Comparison of ENCODE assay signal across 13 cellular contexts in genomic region chr14:93150227-93151206, GRCh38. TPM values are rescaled to one million over a fixed set of nuclear protein-coding genes. Genes with fewer than 3 reads are reported as not detected.
DNase-seq lines count a peak whose midpoint lies in the region; TF ChIP-seq lines count a peak whose summit lies in the region.
"Had no signal": no experiment of that assay in that cellular context is flagged by ENCODE, and none has a peak within 500 bp of the region (broad histone marks: within the 10 kb centered on the region; RNA-seq: fewer than 3 reads in every experiment).

No MANE protein-coding gene starts in this region.

- POLR2A ChIA-PET in Caco-2 (lab: Charles Lee): no interaction called here

- in situ Hi-C loops in KBM-7 (cut with MboI; ENCODE audit: low pct_unique_long_range_greater_than_20kb, low sequenced_read_pairs): no loop called here

- peak overlapping the region; percentile 70 for H3K4me3 Mint-ChIP-seq in Caco-2 (ENCODE audit: unreplicated experiment)
- peak overlapping the region; percentile 50 for H3K4me3 Mint-ChIP-seq in neural progenitor cell
- H3K4me3 Mint-ChIP-seq in HFFc6: no peak overlapping the region

- H2AFZ ChIP-seq in MM.1S (ENCODE audit: low read length) (no peak overlapping the region), neural progenitor cell (replicated peaks) (peak overlapping the region; percentile 63)

- H3F3A ChIP-seq in MM.1S (ENCODE audit: insufficient read depth, low read length) (no peaks in the 10 kb centered on the region), neural progenitor cell (ENCODE audit: low read depth) (peaks cover 6% of the 10 kb centered on the region)

- H3K4me1 ChIP-seq in Caco-2 (peaks cover 31% of the 10 kb centered on the region), MM.1S (ENCODE audit: low read length) (no peaks in the 10 kb centered on the region), endocrine pancreas (ENCODE audit: control insufficient read depth, insufficient read depth, low read length) (no peaks in the 10 kb centered on the region), neural progenitor cell (peaks cover 18% of the 10 kb centered on the region), ovary (ENCODE audit: insufficient read depth) (peaks cover 6% of the 10 kb centered on the region)

- TF ChIP-seq CTCF in Caco-2 (IDR thresholded peaks at IDR 0.05; ENCODE audit: insufficient read depth in 1 of 2, low read depth in 1 of 2, low read length in 1 of 2, severe bottlenecking in 1 of 2, unreplicated experiment in 1 of 2) (no peak), MM.1S (IDR thresholded peaks at IDR 0.05; ENCODE audit: low read length) (no peak), neural progenitor cell (IDR thresholded peaks at IDR 0.05) (no peak), ovary (IDR thresholded peaks at IDR 0.05) (no peak), HFFc6 (IDR thresholded peaks at IDR 0.05) (no peak)

- no peaks in the 10 kb centered on the region for H4K20me1 ChIP-seq in MM.1S (ENCODE audit: insufficient read depth, low read length)
- no peaks in the 10 kb centered on the region for H4K20me1 ChIP-seq in neural progenitor cell (ENCODE audit: low read depth)

- CTCF ChIA-PET in Caco-2 (lab: Charles Lee): interaction anchor here (0.5 kb wide), 1 partner anchor 627 kb away, joined by 3 read pairs; no protein-coding TSS in a partner anchor

- BruUV-seq in Caco-2 (replicated peaks; lab: Mats Ljungman, UMichigan): no TSS peak

- 48 to 58% (median 57%) methylated on average over 16 of the region's 16 CpGs for whole genome bisulfite sequencing in ovary, 3 donors

- H3K9ac ChIP-seq in MM.1S (ENCODE audit: low read length): no peak overlapping the region
- H3K9ac ChIP-seq in endocrine pancreas (ENCODE audit: control insufficient read depth, insufficient read depth, low read length): peak overlapping the region; percentile 26
- no peak overlapping the region for H3K9ac ChIP-seq in neural progenitor cell

- H3K9me3 ChIP-seq in Caco-2 (no peaks in the 10 kb centered on the region), MM.1S (replicated peaks; ENCODE audit: insufficient read depth, low read length) (no peaks in the 10 kb centered on the region), endocrine pancreas (ENCODE audit: control insufficient read depth, low read length) (no peaks in the 10 kb centered on the region), neural progenitor cell (ENCODE audit: low read depth) (no peaks in the 10 kb centered on the region), ovary (no peaks in the 10 kb centered on the region)

- no peak overlapping the region for H3K27ac ChIP-seq in MM.1S (ENCODE audit: low read length)
- H3K27ac ChIP-seq in neural progenitor cell: no peak overlapping the region
- peak overlapping the region in 1 of 2 donors; percentile 55 for H3K27ac ChIP-seq in ovary
- H3K27ac ChIP-seq: HL-60 had no signal

- TF ChIP-seq EP300 in ovary (IDR thresholded peaks at IDR 0.05): no peak

- no peaks in the 10 kb centered on the region for H3K79me2 ChIP-seq in MM.1S (ENCODE audit: low read length)
- H3K79me2 ChIP-seq in neural progenitor cell (ENCODE audit: low read depth): no peaks in the 10 kb centered on the region

- H3K4me3 ChIP-seq in Caco-2 (ENCODE audit: low read depth, low read length): peak overlapping the region; percentile 1; the same call in 1 of the 2 replicates
- no peak overlapping the region for H3K4me3 ChIP-seq in MM.1S (ENCODE audit: low read length)
- H3K4me3 ChIP-seq in endocrine pancreas (ENCODE audit: control insufficient read depth, insufficient read depth, low read length): no peak overlapping the region
- H3K4me3 ChIP-seq in neural progenitor cell: no peak overlapping the region
- no peak overlapping the region for H3K4me3 ChIP-seq in ovary

- H3K9me3 Mint-ChIP-seq in Caco-2 (ENCODE audit: unreplicated experiment): no peaks in the 10 kb centered on the region
- H3K9me3 Mint-ChIP-seq in neural progenitor cell: no peaks in the 10 kb centered on the region
- H3K9me3 Mint-ChIP-seq in HFFc6: no peaks in the 10 kb centered on the region

- H3K4me1 Mint-ChIP-seq in Caco-2 (ENCODE audit: low read depth, unreplicated experiment) (peaks cover 12% of the 10 kb centered on the region), neural progenitor cell (peaks cover 21% of the 10 kb centered on the region), HFFc6 (ENCODE audit: low read depth) (peaks cover 18% of the 10 kb centered on the region)

- H3K36me3 ChIP-seq in Caco-2 (ENCODE audit: control insufficient read depth, insufficient read depth, low read length) (no peaks in the 10 kb centered on the region), MM.1S (replicated peaks; ENCODE audit: insufficient read depth, low read length) (no peaks in the 10 kb centered on the region), endocrine pancreas (ENCODE audit: control insufficient read depth, insufficient read depth, low read length) (no peaks in the 10 kb centered on the region), neural progenitor cell (no peaks in the 10 kb centered on the region), ovary (no peaks in the 10 kb centered on the region)

- H3K27ac Mint-ChIP-seq in Caco-2 (ENCODE audit: unreplicated experiment) (peak overlapping the region; percentile 21), neural progenitor cell (peak overlapping the region; percentile 78), HFFc6 (no peak overlapping the region)

- intact Hi-C loops in Caco-2 (cut with micrococcal nuclease; ENCODE audit: unreplicated experiment): no loop called here
- intact Hi-C loops in ovary (cut with DNase I): no loop called here

- no peaks in the 10 kb centered on the region for H3K27me3 ChIP-seq in Caco-2 (replicated peaks; ENCODE audit: control insufficient read depth, insufficient read depth, low read length)
- no peaks in the 10 kb centered on the region for H3K27me3 ChIP-seq in MM.1S (replicated peaks; ENCODE audit: insufficient read depth, low read length)
- H3K27me3 ChIP-seq in endocrine pancreas (ENCODE audit: control insufficient read depth, insufficient read depth, low read length): no peaks in the 10 kb centered on the region
- H3K27me3 ChIP-seq in neural progenitor cell: no peaks in the 10 kb centered on the region
- H3K27me3 ChIP-seq in ovary: no peaks in the 10 kb centered on the region

- 0 out of 2 replicates have a peak overlapping the region, but pooled peaks have one; percentile 24 for H3K4me2 ChIP-seq in MM.1S (ENCODE audit: low read depth, low read length)
- peak overlapping the region; percentile 23 for H3K4me2 ChIP-seq in neural progenitor cell

- H3K27me3 Mint-ChIP-seq in Caco-2 (ENCODE audit: insufficient read depth, unreplicated experiment) (no peaks in the 10 kb centered on the region), neural progenitor cell (ENCODE audit: insufficient read depth, low read depth) (no peaks in the 10 kb centered on the region), HFFc6 (ENCODE audit: insufficient read depth) (peaks cover 14% of the 10 kb centered on the region)

- H3K9me2 ChIP-seq in MM.1S (replicated peaks; ENCODE audit: insufficient read depth, low read length): no peaks in the 10 kb centered on the region

- no peak for TF ChIP-seq POLR2A in ovary (IDR thresholded peaks at IDR 0.05)

- DNase-seq in Caco-2 (peak; percentile 63 to 78), MM.1S (no peak), neural progenitor cell (ENCODE audit: low spot score) (peak; percentile 64), ovary (no peak), KBM-7 (no peak), HFFc6 (no peak)
- no peak for DNase-seq in stimulated activated CD8-positive, alpha-beta memory T cell treated with anti-CD3 and anti-CD28 coated beads, Interleukin-4, amount 100 ng/mL, for 48 hours
- DNase-seq: amniotic stem cell; erythroblast; NCI-H1105; stimulated activated CD4-positive, alpha-beta T cell treated with anti-CD3 and anti-CD28 coated beads, Interleukin-2, amount 100 ng/mL, for 48 hours had no signal

- peaks cover 6% of the 10 kb centered on the region for H3K36me3 Mint-ChIP-seq in Caco-2 (ENCODE audit: insufficient read depth, unreplicated experiment)
- H3K36me3 Mint-ChIP-seq in neural progenitor cell: no peaks in the 10 kb centered on the region
- no peaks in the 10 kb centered on the region for H3K36me3 Mint-ChIP-seq in HFFc6 (ENCODE audit: low read depth)

RNA-seq across cellular contexts. Expression of gene MOAP1, which starts 34.2 kb away (rescaled TPM):
- total RNA-seq in Caco-2 (2022) (11.5 and 12.2 TPM in 2 replicates), neural progenitor cell (ENCODE audit: low replicate concordance) (26.9 and 34.6 TPM in 2 replicates), ovary (10 to 100 TPM; 20.5 to 31.6 (median 24.1) TPM)
- 10 to 100 TPM; 30.0 to 41.4 TPM for polyA plus RNA-seq in ovary
- 10 to 100 TPM; 12.2 to 20.4 (median 14.2) TPM for total RNA-seq in HFFc6 (2021; fragmentation: NEBNext Ultra II Directional; extraction: Animal tissue kit (Norgen Biotek cat#: 25700))

RNA-seq across cellular contexts. Expression of gene LYSET, which starts 34.6 kb away (rescaled TPM):
- 17.3 and 17.4 TPM in 2 replicates for total RNA-seq in Caco-2 (2022)
- total RNA-seq in neural progenitor cell (ENCODE audit: low replicate concordance): 16.1 and 17.2 TPM in 2 replicates
- 10 to 100 TPM in 6 of 7 donors, 1 to 10 TPM in 1; 8.0 to 22.2 (median 16.3) TPM for total RNA-seq in ovary
- polyA plus RNA-seq in ovary: 10 to 100 TPM; 17.6 to 18.4 TPM
- total RNA-seq in HFFc6 (2021; fragmentation: NEBNext Ultra II Directional; extraction: Animal tissue kit (Norgen Biotek cat#: 25700)): 10 to 100 TPM; 10.7 to 14.5 (median 12.8) TPM

RNA-seq across cellular contexts. Expression of gene ITPK1, which starts 34.8 kb away (rescaled TPM):
- total RNA-seq in Caco-2 (2022): 57.9 and 60.1 TPM in 2 replicates
- total RNA-seq in neural progenitor cell (ENCODE audit: low replicate concordance): 25.8 and 34.6 TPM in 2 replicates
- 10 to 100 TPM; 23.6 to 57.8 (median 49.3) TPM for total RNA-seq in ovary
- polyA plus RNA-seq in ovary: 10 to 100 TPM; 32.2 to 40.9 TPM
- 10 to 100 TPM; 27.3 to 38.1 (median 32.4) TPM for total RNA-seq in HFFc6 (2021; fragmentation: NEBNext Ultra II Directional; extraction: Animal tissue kit (Norgen Biotek cat#: 25700))

RNA-seq across cellular contexts. Expression of gene GON7, which starts 56.3 kb away (rescaled TPM):
- 7.7 and 10.8 TPM in 2 replicates for total RNA-seq in Caco-2 (2022)
- total RNA-seq in neural progenitor cell (ENCODE audit: low replicate concordance): 11.2 and 24.6 TPM in 2 replicates
- 10 to 100 TPM in 2 of 7 donors, 1 to 10 TPM in 5; 6.5 to 26.0 (median 8.3) TPM for total RNA-seq in ovary
- 1 to 10 TPM; 7.9 to 8.6 TPM for polyA plus RNA-seq in ovary
- total RNA-seq in HFFc6 (2021; fragmentation: NEBNext Ultra II Directional; extraction: Animal tissue kit (Norgen Biotek cat#: 25700)): 10 to 100 TPM in 1 of 6 experiments, 1 to 10 TPM in 5; 7.9 to 10.1 (median 9.1) TPM

RNA-seq across cellular contexts. Expression of gene UBR7, which starts 56.5 kb away (rescaled TPM):
- total RNA-seq in Caco-2 (2022): 14.3 and 19.6 TPM in 2 replicates
- total RNA-seq in neural progenitor cell (ENCODE audit: low replicate concordance): 47.6 and 55.7 TPM in 2 replicates
- 10 to 100 TPM; 12.1 to 22.2 (median 20.5) TPM for total RNA-seq in ovary
- polyA plus RNA-seq in ovary: 10 to 100 TPM; 19.1 to 33.3 TPM
- 10 to 100 TPM; 15.3 to 23.6 (median 21.8) TPM for total RNA-seq in HFFc6 (2021; fragmentation: NEBNext Ultra II Directional; extraction: Animal tissue kit (Norgen Biotek cat#: 25700))

Comparison
In these comparisons a context has a peak if more than half of its experiments do, and no peak if none do; other contexts are left out.
1. DNase-seq: peak in Caco-2 (2 of 2) and neural progenitor cell (single experiment); none in MM.1S (single experiment), stimulated activated CD8-positive, alpha-beta memory T cell treated with anti-CD3 and anti-CD28 coated beads, Interleukin-4, amount 100 ng/mL, for 48 hours (single experiment), ovary (0 of 5), KBM-7 (single experiment) and HFFc6 (single experiment).